Comparison of ENCODE assay signal across 13 cellular contexts in the genomic region with DNA sequence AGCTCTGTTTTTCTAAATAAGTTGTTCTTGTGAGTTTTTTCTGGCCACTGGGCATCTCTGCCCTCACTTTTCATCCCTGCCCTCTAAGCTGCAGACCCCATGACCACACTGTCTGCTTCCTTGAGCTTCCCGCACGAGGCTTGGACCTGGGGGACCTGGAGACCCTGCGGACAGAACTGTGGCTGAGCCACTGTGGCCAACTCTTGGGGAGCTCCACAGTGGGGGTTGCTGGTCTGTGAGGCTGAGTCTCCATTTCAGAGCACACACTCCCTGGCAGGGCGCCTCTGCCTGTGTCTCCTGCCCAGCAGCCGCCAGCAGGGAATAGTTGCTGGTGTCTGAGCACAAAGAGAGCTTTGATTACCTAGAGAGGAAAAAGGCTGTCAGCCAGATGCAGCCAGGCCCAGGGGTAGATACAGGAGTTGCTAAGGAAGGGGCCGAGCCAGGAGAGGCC. TPM values are rescaled to one million over a fixed set of nuclear protein-coding genes. Genes with fewer than 3 reads are reported as not detected.
A peak's percentile ranks its signal among the peaks of the same experiment; 100 is the strongest.
DNase-seq lines count a peak whose midpoint lies in the region; ATAC-seq and TF ChIP-seq lines count a peak whose summit lies in the region.
"Had no signal": no experiment of that assay in that cellular context is flagged by ENCODE, and none has a peak within 500 bp of the region (broad histone marks: within the 10 kb centered on the region; RNA-seq: fewer than 3 reads in every experiment).

No MANE protein-coding gene starts in this region.

- no peaks in the 10 kb centered on the region for H3K79me2 ChIP-seq in osteoblast (ENCODE audit: insufficient read depth, low read length)

- peak overlapping the region; percentile 19 for H2AFZ ChIP-seq in osteoblast (ENCODE audit: low read length)

- no peaks in the 10 kb centered on the region for H3K27me3 Mint-ChIP-seq in Caco-2 (ENCODE audit: insufficient read depth, unreplicated experiment)

- no peak for TF ChIP-seq POLR2A in transverse colon (IDR thresholded peaks at IDR 0.05)
- no peak for TF ChIP-seq POLR2A in prostate gland (IDR thresholded peaks at IDR 0.05)

- in situ Hi-C loops in Panc1 (cut with HindIII; ENCODE audit: low pct_unique_long_range_greater_than_20kb, low sequenced_read_pairs) (no loop called here), transverse colon (cut with MboI; ENCODE audit: low pct_ligation_motif_present in 1 of 4, low pct_unique_long_range_greater_than_20kb in 1 of 4, low sequenced_read_pairs in 3 of 4) (no loop called here)

- peak overlapping the region; percentile 42 for H3K27ac Mint-ChIP-seq in Caco-2 (ENCODE audit: unreplicated experiment)
- H3K27ac Mint-ChIP-seq: CD4-positive, CD25-positive, alpha-beta regulatory T cell had no signal

- CTCF ChIA-PET in Caco-2 (lab: Charles Lee) (no interaction called here), Panc1 (lab: Charles Lee) (no interaction called here)

- intact Hi-C loops in Caco-2 (cut with micrococcal nuclease; ENCODE audit: unreplicated experiment) (no loop called here), Panc1 (cut with micrococcal nuclease; ENCODE audit: unreplicated experiment) (no loop called here), Right ventricle myocardium superior (cut with DNase I) (no loop called here), transverse colon (cut with DNase I; ENCODE audit: low total_unique reads) (no loop called here), prostate gland (cut with DNase I) (no loop called here)

- no peak for TF ChIP-seq EP300 in transverse colon (IDR thresholded peaks at IDR 0.05; ENCODE audit: low read depth)

- 66% methylated on average over 6 of the region's 6 CpGs; no CpG with 5 or more reads in 1 of the 2 donors for WGBS in transverse colon (ENCODE audit: low coverage in 1 of 2), 2 donors
- WGBS in prostate gland, result 70% methylated on average over 6 of the region's 6 CpGs

- no peaks in the 10 kb centered on the region for H3K36me3 ChIP-seq in Caco-2 (ENCODE audit: control insufficient read depth, insufficient read depth, low read length)
- no peaks in the 10 kb centered on the region for H3K36me3 ChIP-seq in Panc1 (ENCODE audit: control insufficient read depth, insufficient read depth, low read length)
- no peaks in the 10 kb centered on the region for H3K36me3 ChIP-seq in osteoblast (ENCODE audit: insufficient read depth, low read length)
- no peaks in the 10 kb centered on the region for H3K36me3 ChIP-seq in transverse colon
- no peaks in the 10 kb centered on the region for H3K36me3 ChIP-seq in prostate gland

- H3K9me3 ChIP-seq in Caco-2 (no peaks in the 10 kb centered on the region), Panc1 (ENCODE audit: control insufficient read depth, insufficient read depth, low read depth, low read length) (no peaks in the 10 kb centered on the region), osteoblast (ENCODE audit: low read depth, low read length) (no peaks in the 10 kb centered on the region), transverse colon (no peaks in the 10 kb centered on the region), prostate gland (no peaks in the 10 kb centered on the region)

- H3K27ac ChIP-seq in Panc1 (ENCODE audit: low read length) (no peak overlapping the region), osteoblast (ENCODE audit: low read depth, low read length) (peak overlapping the region; percentile 56), transverse colon (no peak overlapping the region), prostate gland (no peak overlapping the region)

- H4K20me1 ChIP-seq in osteoblast (ENCODE audit: insufficient read depth, low read length), result no peaks in the 10 kb centered on the region

- H3K4me2 ChIP-seq in osteoblast (ENCODE audit: insufficient read depth, low read length), result peak overlapping the region; percentile 3

- POLR2A ChIA-PET in Caco-2 (lab: Charles Lee) (interaction anchor here (0.6 kb wide), 1 partner anchor 30 kb away, joined by 3 read pairs; no protein-coding TSS in a partner anchor), Panc1 (lab: Charles Lee) (no interaction called here)

- H3K4me3 ChIP-seq in Caco-2 (ENCODE audit: low read depth, low read length) (no peak overlapping the region), Panc1 (ENCODE audit: low read depth in 2 of 2, low read length in 2 of 2) (no peak overlapping the region), osteoblast (ENCODE audit: insufficient read depth, low read length) (no peak overlapping the region), transverse colon (no peak overlapping the region), prostate gland (no peak overlapping the region)
- H3K4me3 ChIP-seq: lung had no signal

- H3K4me1 ChIP-seq in Caco-2 (peaks cover 35% of the 10 kb centered on the region), Panc1 (ENCODE audit: control insufficient read depth, insufficient read depth, low read length) (peaks cover 5% of the 10 kb centered on the region; the same call in 1 of the 2 replicates), osteoblast (ENCODE audit: insufficient read depth, low read length) (peaks cover 46% of the 10 kb centered on the region), transverse colon (peaks cover 0 to 8% (median 0%) of the 10 kb centered on the region in 4 donors), prostate gland (replicated peaks) (no peaks in the 10 kb centered on the region)

- peaks cover 19% of the 10 kb centered on the region for H3K36me3 Mint-ChIP-seq in Caco-2 (ENCODE audit: insufficient read depth, unreplicated experiment)

- H3K9me3 Mint-ChIP-seq in Caco-2 (ENCODE audit: unreplicated experiment), result no peaks in the 10 kb centered on the region
- H3K9me3 Mint-ChIP-seq: CD4-positive, CD25-positive, alpha-beta regulatory T cell had no signal

- no peaks in the 10 kb centered on the region for H3K27me3 ChIP-seq in Caco-2 (replicated peaks; ENCODE audit: control insufficient read depth, insufficient read depth, low read length)
- no peaks in the 10 kb centered on the region for H3K27me3 ChIP-seq in Panc1 (ENCODE audit: control insufficient read depth, insufficient read depth, low read length)
- H3K27me3 ChIP-seq in osteoblast (ENCODE audit: insufficient read depth, low read length), result no peaks in the 10 kb centered on the region
- H3K27me3 ChIP-seq in transverse colon, result no peaks in the 10 kb centered on the region
- H3K27me3 ChIP-seq in prostate gland (replicated peaks; ENCODE audit: insufficient read depth), result no peaks in the 10 kb centered on the region

- H3K4me3 Mint-ChIP-seq in Caco-2 (ENCODE audit: unreplicated experiment), result no peak overlapping the region
- H3K4me3 Mint-ChIP-seq: CD4-positive, CD25-positive, alpha-beta regulatory T cell had no signal

- 0 out of 2 replicates have a peak, but pooled peaks have one; percentile 32 for ATAC-seq in Panc1
- ATAC-seq in Right ventricle myocardium superior (ENCODE audit: poor library complexity), result peak; percentile 71

- no TSS peak for BruUV-seq in Caco-2 (replicated peaks; lab: Mats Ljungman, UMichigan)
- no TSS peak for BruUV-seq in Panc1 (replicated peaks; lab: Mats Ljungman, UMichigan)

- peaks cover 26% of the 10 kb centered on the region for H3K4me1 Mint-ChIP-seq in Caco-2 (ENCODE audit: low read depth, unreplicated experiment)

- DNase-seq in Caco-2 (no peak), Panc1 (ENCODE audit: low read depth, low spot score) (no peak), Right ventricle myocardium superior (peak; percentile 81), osteoblast (ENCODE audit: insufficient read length, low spot score, missing footprints) (no peak), transverse colon (no peak), prostate gland (ENCODE audit: low spot score) (no peak), LoVo (ENCODE audit: low spot score) (no peak)
- no peak for DNase-seq in NK-92 treated with Interleukin-12 subunit alpha and Interleukin-12 subunit beta, amount 100 ng/mL, for 24 hours (lab: John Stamatoyannopoulos, UW)
- DNase-seq: amniotic stem cell; CD4-positive, CD25-positive, alpha-beta regulatory T cell; NCI-H1930; T-helper 1 cell had no signal

- no peak for TF ChIP-seq CTCF in Caco-2 (IDR thresholded peaks at IDR 0.05; ENCODE audit: insufficient read depth in 1 of 2, low read depth in 1 of 2, low read length in 1 of 2, severe bottlenecking in 1 of 2, unreplicated experiment in 1 of 2)
- TF ChIP-seq CTCF in Panc1 (IDR thresholded peaks at IDR 0.05), result no peak
- TF ChIP-seq CTCF in osteoblast (IDR thresholded peaks at IDR 0.05; ENCODE audit: extremely low read depth, low read depth, low read length), result no peak
- TF ChIP-seq CTCF in transverse colon (IDR thresholded peaks at IDR 0.05), result no peak
- TF ChIP-seq CTCF in prostate gland (IDR thresholded peaks at IDR 0.05), result no peak

RNA-seq across cellular contexts. Expression of a gene that starts 13.1 kb away (rescaled TPM):
- total RNA-seq in Caco-2 (2022) (18.4 and 20.7 TPM in 2 replicates), Panc1 (2021; ENCODE audit: unreplicated experiment) (10.9 TPM), Right ventricle myocardium superior (11.0 TPM), osteoblast (7.6 and 10.3 TPM in 2 replicates), transverse colon (10 to 100 TPM; 16.2 to 24.3 (median 20.7) TPM), prostate gland (10 to 100 TPM in 1 of 2 donors, 1 to 10 TPM in 1; 8.8 to 41.6 TPM)
- polyA plus RNA-seq in Panc1 (2012; ENCODE audit: insufficient read length), result 11.1 TPM
